ENCODE assay signal across 1 cellular context in genomic region chr12:124509676-124510300, GRCh38.
TF ChIP-seq lines count a peak whose summit lies in the region.

No MANE protein-coding gene starts in this region.

TF ChIP-seq in GM12878, 131 proteins besides CTCF, POLR2A, EP300 and RAD21 (continued from another document):
- TF ChIP-seq E2F8 (IDR thresholded peaks at IDR 0.05; ENCODE audit: low read depth, partially characterized antibody) (no peak), E4F1 (IDR thresholded peaks at IDR 0.05; ENCODE audit: borderline replicate concordance, partially characterized antibody) (no peak), RBBP5 (conservative IDR thresholded peaks at IDR 0.05) (no peak), SUZ12 (IDR thresholded peaks at IDR 0.05; ENCODE audit: unreplicated experiment) (no peak), PKNOX1 (IDR thresholded peaks at IDR 0.05) (no peak), ZNF24 (IDR thresholded peaks at IDR 0.05) (no peak), ZNF384 (IDR thresholded peaks at IDR 0.05; ENCODE audit: borderline replicate concordance, low read depth, low read length) (no peak), ZNF592 (IDR thresholded peaks at IDR 0.05) (no peak), SMAD1 (IDR thresholded peaks at IDR 0.05; ENCODE audit: low read depth, partially characterized antibody) (no peak)
TF ChIP-seq in GM12878: peak in this region for 0.
